ENCODE assay signal across 19 cellular contexts in the genomic region with DNA sequence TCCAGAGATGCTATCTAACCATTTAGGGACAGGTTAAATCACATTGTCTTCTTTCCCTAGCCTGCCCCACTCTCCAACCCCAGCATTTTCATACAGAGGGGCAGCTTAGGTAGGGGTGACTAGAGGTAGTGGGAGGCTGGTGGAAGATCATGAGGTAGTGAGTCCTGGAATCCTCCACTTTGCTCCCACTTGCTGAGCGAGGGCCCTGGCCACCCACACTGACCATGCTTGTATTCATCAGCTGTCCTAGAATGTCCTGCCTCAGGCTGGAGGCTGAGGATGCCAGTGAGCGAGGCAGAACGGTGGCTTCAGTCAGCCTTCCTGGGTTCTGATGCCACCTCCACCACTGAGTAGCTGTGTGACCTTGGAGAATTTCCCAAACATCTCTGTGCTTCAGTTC. TPM values are rescaled to one million over a fixed set of nuclear protein-coding genes. Genes with fewer than 3 reads are reported as not detected.
DNase-seq lines count a peak whose midpoint lies in the region; ATAC-seq lines count a peak whose summit lies in the region.
"Had no signal": no experiment of that assay in that cellular context is flagged by ENCODE, and none has a peak within 500 bp of the region (broad histone marks: within the 10 kb centered on the region; RNA-seq: fewer than 3 reads in every experiment).

No MANE protein-coding gene starts in this region.

- peak overlapping the region; percentile 14 for H3K27ac ChIP-seq in skeletal muscle tissue (ENCODE audit: low read depth, low read length)
- H3K27ac ChIP-seq: coronary artery, epithelial cell of prostate, RWPE1, VCaP had no signal

- no peak for DNase-seq in activated naive CD4-positive, alpha-beta T cell treated with anti-CD3 and anti-CD28 coated beads for 36 hours
- DNase-seq in activated naive CD4-positive, alpha-beta T cell treated with Interleukin-2 at 50 U/mL for 16 hours: no peak
- DNase-seq in NT2/D1 (ENCODE audit: low read depth, low spot score): no peak
- no peak for DNase-seq in memory B cell (ENCODE audit: low spot score in 2 of 2)
- DNase-seq: activated gamma-delta T cell, EL, foreskin melanocyte, left cardiac atrium, NCI-H187 treated with DMSO at 0.1 percent for 48 hours, NCI-H446 treated with DMSO at 0.1 percent for 48 hours, SW 1271 had no signal

- H3K4me1 Mint-ChIP-seq in activated naive CD4-positive, alpha-beta T cell treated with anti-CD3 and anti-CD28 coated beads for 36 hours (ENCODE audit: low read depth): peaks cover 79% of the 10 kb centered on the region
- peaks cover 40% of the 10 kb centered on the region for H3K4me1 Mint-ChIP-seq in memory B cell

- H3K27me3 ChIP-seq in NT2/D1 (ENCODE audit: insufficient read depth, insufficient read length) (no peaks in the 10 kb centered on the region), skeletal muscle tissue (ENCODE audit: control insufficient read depth in 3 of 3, insufficient read depth in 3 of 3, low read length in 3 of 3) (no peaks in the 10 kb centered on the region)

- peak overlapping the region; percentile 28 for H3K27ac Mint-ChIP-seq in activated naive CD4-positive, alpha-beta T cell treated with anti-CD3 and anti-CD28 coated beads for 36 hours
- H3K27ac Mint-ChIP-seq in memory B cell: peak overlapping the region; percentile 35

- ATAC-seq in memory B cell (ENCODE audit: low read depth) (no peak), HG03354 (IDR thresholded peaks at IDR 0.05; ENCODE audit: poor library complexity, severe bottlenecking, unreplicated experiment) (no peak), HG02840 (IDR thresholded peaks at IDR 0.05; ENCODE audit: low FRiP score, unreplicated experiment) (no peak), HG02623 (IDR thresholded peaks at IDR 0.05; ENCODE audit: unreplicated experiment) (no peak)
- ATAC-seq: left cardiac atrium had no signal

- peak overlapping the region; percentile 42 for H3K9ac ChIP-seq in NT2/D1 (ENCODE audit: insufficient read length, low read depth)
- H3K9ac ChIP-seq in skeletal muscle tissue (ENCODE audit: low read depth in 1 of 3, low read length in 3 of 3): peak overlapping the region in 1 of 3 donors; percentile 41

- no peaks in the 10 kb centered on the region for H3K9me3 ChIP-seq in NT2/D1 (ENCODE audit: insufficient read depth, low read length)
- H3K9me3 ChIP-seq in skeletal muscle tissue (ENCODE audit: control insufficient read depth in 3 of 3, low read length in 3 of 3): no peaks in the 10 kb centered on the region

- CTCF ChIA-PET in activated naive CD4-positive, alpha-beta T cell treated with anti-CD3 and anti-CD28 coated beads for 36 hours (lab: Charles Lee): interaction anchor here (0.8 to 1.5 kb wide), 4 partner anchors 34 to 234 kb away, joined by 3 to 5 read pairs (median 4); a partner anchor contains a TSS

- H3K4me3 ChIP-seq in NT2/D1 (ENCODE audit: insufficient read length, low read depth) (no peak overlapping the region), skeletal muscle tissue (ENCODE audit: low read length in 3 of 3) (no peak overlapping the region)
- H3K4me3 ChIP-seq: coronary artery had no signal

- H3K4me1 ChIP-seq in NT2/D1 (ENCODE audit: insufficient read depth, insufficient read length): peaks cover 10% of the 10 kb centered on the region
- peaks cover 36 to 65% (median 56%) of the 10 kb centered on the region in 3 donors for H3K4me1 ChIP-seq in skeletal muscle tissue (ENCODE audit: control insufficient read depth in 3 of 3, insufficient read depth in 3 of 3, low read length in 3 of 3)

- peaks cover 48% of the 10 kb centered on the region for H3K36me3 ChIP-seq in NT2/D1 (ENCODE audit: insufficient read depth, insufficient read length, low read length)
- H3K36me3 ChIP-seq in skeletal muscle tissue (ENCODE audit: control insufficient read depth in 3 of 3, insufficient read depth in 3 of 3, low read length in 3 of 3): peaks cover 0 to 3% (median 2%) of the 10 kb centered on the region in 3 donors

- intact Hi-C loops in activated naive CD4-positive, alpha-beta T cell treated with anti-CD3 and anti-CD28 coated beads for 36 hours (cut with micrococcal nuclease): no loop called here

- H3K9me3 Mint-ChIP-seq in activated naive CD4-positive, alpha-beta T cell treated with anti-CD3 and anti-CD28 coated beads for 36 hours: no peaks in the 10 kb centered on the region
- no peaks in the 10 kb centered on the region for H3K9me3 Mint-ChIP-seq in memory B cell

- H3K4me3 Mint-ChIP-seq in activated naive CD4-positive, alpha-beta T cell treated with anti-CD3 and anti-CD28 coated beads for 36 hours: no peak overlapping the region
- no peak overlapping the region for H3K4me3 Mint-ChIP-seq in memory B cell

- peaks cover 39% of the 10 kb centered on the region for H3K36me3 Mint-ChIP-seq in activated naive CD4-positive, alpha-beta T cell treated with anti-CD3 and anti-CD28 coated beads for 36 hours (ENCODE audit: low read depth)
- H3K36me3 Mint-ChIP-seq in memory B cell: peaks cover 6% of the 10 kb centered on the region

- no peaks in the 10 kb centered on the region for H3K27me3 Mint-ChIP-seq in activated naive CD4-positive, alpha-beta T cell treated with anti-CD3 and anti-CD28 coated beads for 36 hours (ENCODE audit: low read depth)
- no peaks in the 10 kb centered on the region for H3K27me3 Mint-ChIP-seq in memory B cell

RNA-seq across cellular contexts. Expression of a gene that starts 34.7 kb away (rescaled TPM):
- 10 to 100 TPM; 87.7 to 88.5 TPM for total RNA-seq in activated naive CD4-positive, alpha-beta T cell treated with anti-CD3 and anti-CD28 coated beads for 36 hours
- total RNA-seq in skeletal muscle tissue: 9.9 TPM
